10 cellular contexts compared by ENCODE assay signal in genomic region chr12:123767613-123768012, GRCh38. TPM values are rescaled to one million over a fixed set of nuclear protein-coding genes. Genes with fewer than 3 reads are reported as not detected.
DNase-seq lines count a peak whose midpoint lies in the region; ATAC-seq, FAIRE-seq and TF ChIP-seq lines count a peak whose summit lies in the region.
"Had no signal": no experiment of that assay in that cellular context is flagged by ENCODE, and none has a peak within 500 bp of the region (broad histone marks: within the 10 kb centered on the region; RNA-seq: fewer than 3 reads in every experiment).

No MANE protein-coding gene starts in this region.

- H3K18ac ChIP-seq in IMR-90 (ENCODE audit: low read depth, low read length): no peak overlapping the region

- DNase-seq in IMR-90 (no peak), urothelium cell line (ENCODE audit: low spot score) (no peak), superior temporal gyrus (ENCODE audit: extremely low spot score) (no peak), C1 segment of cervical spinal cord (lab: John Stamatoyannopoulos, UW) (no peak)
- DNase-seq in natural killer cell treated with Interleukin-12 subunit alpha and Interleukin-12 subunit beta and Interleukin-15 and Interleukin-18, amount 100 ng/mL, for 72 hours (ENCODE audit: low spot score): peak; percentile 66
- DNase-seq: colonic mucosa, NCI-H226 had no signal

- H3K4me3 Mint-ChIP-seq in natural killer cell treated with Interleukin-12 subunit alpha and Interleukin-12 subunit beta and Interleukin-15 and Interleukin-18, amount 100 ng/mL, for 72 hours: peak overlapping the region; percentile 11

- no TSS peak for BruUV-seq in IMR-90 (replicated peaks; lab: Mats Ljungman, UMichigan)

- no peak overlapping the region for H4K91ac ChIP-seq in IMR-90 (ENCODE audit: insufficient read depth, low read depth, low read length)

- CTCF ChIA-PET in IMR-90 (lab: Yijun Ruan, JAX): no interaction called here

- H3K79me1 ChIP-seq in IMR-90 (ENCODE audit: low read depth in 1 of 2, low read length in 2 of 2): no peaks in the 10 kb centered on the region

- no peak overlapping the region for H4K8ac ChIP-seq in IMR-90 (ENCODE audit: low read depth in 2 of 2, low read length in 2 of 2)

- H3K4me2 ChIP-seq in IMR-90 (ENCODE audit: low read depth, low read length): no peak overlapping the region

- no peaks in the 10 kb centered on the region for H3K4me1 ChIP-seq in IMR-90 (ENCODE audit: control insufficient read depth, insufficient read depth, low read length)
- H3K4me1 ChIP-seq: colonic mucosa had no signal

- no peak overlapping the region for H3K4me3 ChIP-seq in IMR-90 (ENCODE audit: insufficient read depth, low read depth, low read length)
- H3K4me3 ChIP-seq: colonic mucosa had no signal

- H3K9me3 Mint-ChIP-seq in natural killer cell treated with Interleukin-12 subunit alpha and Interleukin-12 subunit beta and Interleukin-15 and Interleukin-18, amount 100 ng/mL, for 72 hours: no peaks in the 10 kb centered on the region

- H3K9me3 ChIP-seq in IMR-90 (ENCODE audit: control insufficient read depth, insufficient read depth, low read length): no peaks in the 10 kb centered on the region
- H3K9me3 ChIP-seq: colonic mucosa had no signal

- H3K9me1 ChIP-seq in IMR-90 (ENCODE audit: insufficient read depth, low read length): no peaks in the 10 kb centered on the region

- H3K27me3 ChIP-seq in IMR-90 (ENCODE audit: control insufficient read depth, insufficient read depth, low read length): peaks cover 28% of the 10 kb centered on the region
- H3K27me3 ChIP-seq: colonic mucosa had no signal

- H2BK120ac ChIP-seq in IMR-90 (ENCODE audit: low read depth, low read length): no peak overlapping the region

- H2AK9ac ChIP-seq in IMR-90 (replicated peaks; ENCODE audit: low read depth, low read length, poor library complexity): peak overlapping the region; percentile 50

- intact Hi-C loops in IMR-90 (cut with micrococcal nuclease): no loop called here

- H3K36me3 ChIP-seq in IMR-90 (ENCODE audit: control insufficient read depth, insufficient read depth, low read length): no peaks in the 10 kb centered on the region
- H3K36me3 ChIP-seq: colonic mucosa had no signal

- ATAC-seq in GM18867 (IDR thresholded peaks at IDR 0.05; ENCODE audit: unreplicated experiment) (peak; percentile 80), GM21717 (IDR thresholded peaks at IDR 0.05; ENCODE audit: unreplicated experiment) (peak; percentile 70), IMR-90 (ENCODE audit: low read depth) (no peak)
- ATAC-seq in natural killer cell treated with Interleukin-12 subunit alpha and Interleukin-12 subunit beta and Interleukin-15 and Interleukin-18, amount 100 ng/mL, for 72 hours: peak; percentile 87 to 91

- no peaks in the 10 kb centered on the region for H3K36me3 Mint-ChIP-seq in natural killer cell treated with Interleukin-12 subunit alpha and Interleukin-12 subunit beta and Interleukin-15 and Interleukin-18, amount 100 ng/mL, for 72 hours

- FAIRE-seq in urothelium cell line (lab: Jason Lieb, UNC): no peak
- FAIRE-seq: islet of Langerhans had no signal

- TF ChIP-seq CTCF in IMR-90 (conservative IDR thresholded peaks at IDR 0.05; ENCODE audit: low read depth, low read length): no peak

- H3K56ac ChIP-seq in IMR-90 (ENCODE audit: extremely low read depth, insufficient read depth, low read length): no peak overlapping the region

- H4K20me1 ChIP-seq in IMR-90 (ENCODE audit: insufficient read depth, low read length): no peaks in the 10 kb centered on the region

- H3K14ac ChIP-seq in IMR-90 (replicated peaks; ENCODE audit: low read depth, low read length): no peak overlapping the region

- no peak overlapping the region for H2BK15ac ChIP-seq in IMR-90 (ENCODE audit: low read depth, low read length)

- no peak overlapping the region for H3K9ac ChIP-seq in IMR-90 (ENCODE audit: low read depth, low read length)

- POLR2A ChIA-PET in IMR-90 (lab: Charles Lee; ENCODE audit: unreplicated experiment): no interaction called here

- WGBS in IMR-90 (ENCODE audit: extremely low coverage in 2 of 2, insufficient read length in 1 of 2), 2 experiments: 70% methylated on average over 2 of the region's 9 CpGs; no CpG with 5 or more reads in 1 of the 2 experiments

- H3K23ac ChIP-seq in IMR-90 (ENCODE audit: low read depth, low read length): no peak overlapping the region

- no peak overlapping the region for H4K5ac ChIP-seq in IMR-90 (ENCODE audit: low read depth, low read length)

- H2BK5ac ChIP-seq in IMR-90 (ENCODE audit: low read depth, low read length, poor library complexity, severe bottlenecking): no peak overlapping the region

- no peak for TF ChIP-seq POLR2A in IMR-90 (IDR thresholded peaks at IDR 0.05; ENCODE audit: low read depth, low read length)

- H3K27me3 Mint-ChIP-seq in natural killer cell treated with Interleukin-12 subunit alpha and Interleukin-12 subunit beta and Interleukin-15 and Interleukin-18, amount 100 ng/mL, for 72 hours: peaks cover 20 to 29% of the 10 kb centered on the region in 2 donors

- peak overlapping the region; percentile 40 to 41 for H3K27ac Mint-ChIP-seq in natural killer cell treated with Interleukin-12 subunit alpha and Interleukin-12 subunit beta and Interleukin-15 and Interleukin-18, amount 100 ng/mL, for 72 hours

- in situ Hi-C loops in IMR-90 (cut with MboI; ENCODE audit: low sequenced_read_pairs): no loop called here

- peaks cover 13 to 14% of the 10 kb centered on the region in 2 donors for H3K4me1 Mint-ChIP-seq in natural killer cell treated with Interleukin-12 subunit alpha and Interleukin-12 subunit beta and Interleukin-15 and Interleukin-18, amount 100 ng/mL, for 72 hours (ENCODE audit: low read depth in 2 of 2)

- TF ChIP-seq RAD21 in IMR-90 (IDR thresholded peaks at IDR 0.05; ENCODE audit: low read length): no peak

- no peak overlapping the region for H2AK5ac ChIP-seq in IMR-90 (ENCODE audit: low read depth, low read length)

- H2BK20ac ChIP-seq in IMR-90 (ENCODE audit: low read depth, low read length): no peak overlapping the region

- no peak overlapping the region for H3K27ac ChIP-seq in IMR-90 (ENCODE audit: insufficient read depth, low read length)
- H3K27ac ChIP-seq: colonic mucosa had no signal

- no peak overlapping the region for H3K4ac ChIP-seq in IMR-90 (ENCODE audit: low read depth, low read length)

- dilution Hi-C loops in IMR-90 (cut with HindIII; ENCODE audit: low sequenced_read_pairs, unreplicated experiment): no loop called here

- no peak overlapping the region for H2AFZ ChIP-seq in IMR-90 (replicated peaks; ENCODE audit: low read length, poor library complexity)

TF ChIP-seq in IMR-90, 13 proteins besides CTCF, POLR2A, EP300 and RAD21:
- TF ChIP-seq BHLHE40 (IDR thresholded peaks at IDR 0.05; ENCODE audit: low read depth, low read length) (no peak), RFX5 (IDR thresholded peaks at IDR 0.05; ENCODE audit: low read depth, low read length) (no peak), ELK1 (IDR thresholded peaks at IDR 0.05; ENCODE audit: borderline replicate concordance, low read depth, low read length) (no peak), USF2 (IDR thresholded peaks at IDR 0.05; ENCODE audit: low read depth, low read length) (no peak), CEBPB (IDR thresholded peaks at IDR 0.05; ENCODE audit: low read depth, low read length) (no peak), RCOR1 (IDR thresholded peaks at IDR 0.05; ENCODE audit: insufficient replicate concordance, low read length) (no peak), MAFK (IDR thresholded peaks at IDR 0.05; ENCODE audit: low read depth, low read length) (no peak), SMC3 (IDR thresholded peaks at IDR 0.05; ENCODE audit: low read depth, low read length) (no peak), MXI1 (IDR thresholded peaks at IDR 0.05; ENCODE audit: borderline replicate concordance, low read depth, low read length) (no peak)
TF ChIP-seq in IMR-90: peak in this region for 0.

RNA-seq across cellular contexts. Expression of gene DNAH10, which starts 5.5 kb away (rescaled TPM):
- total RNA-seq in IMR-90 (2012; rRNA removed): 0.18 and 0.28 TPM in 2 replicates
- 0.22 TPM in 2 replicates for polyA plus RNA-seq in IMR-90 (2012; rRNA removed)
- polyA plus RNA-seq in IMR-90 (2012; cell fraction: cytosol; rRNA removed): 0.16 and 0.18 TPM in 2 replicates
- 0.45 and 0.58 TPM in 2 replicates for polyA plus RNA-seq in IMR-90 (2012; cell fraction: nucleus; rRNA removed; ENCODE audit: low replicate concordance)
- total RNA-seq in natural killer cell treated with Interleukin-12 subunit alpha and Interleukin-12 subunit beta and Interleukin-15 and Interleukin-18, amount 100 ng/mL, for 72 hours: under 1 TPM; 0.29 to 0.36 TPM

RNA-seq across cellular contexts. Expression of gene ATP6V0A2, which starts 55.5 kb away (rescaled TPM):
- 27.2 and 41.0 TPM in 2 replicates for total RNA-seq in IMR-90 (2012; rRNA removed)
- 14.7 and 18.5 TPM in 2 replicates for polyA plus RNA-seq in IMR-90 (2012; rRNA removed)
- 3.8 and 5.3 TPM in 2 replicates for polyA plus RNA-seq in IMR-90 (2012; cell fraction: cytosol; rRNA removed)
- polyA plus RNA-seq in IMR-90 (2012; cell fraction: nucleus; rRNA removed; ENCODE audit: low replicate concordance): 23.9 and 45.1 TPM in 2 replicates
- 10 to 100 TPM; 37.5 to 92.9 TPM for total RNA-seq in natural killer cell treated with Interleukin-12 subunit alpha and Interleukin-12 subunit beta and Interleukin-15 and Interleukin-18, amount 100 ng/mL, for 72 hours
